7 cellular contexts compared by ENCODE assay signal in genomic region chr10:100285316-100285715, GRCh38. TPM values are rescaled to one million over a fixed set of nuclear protein-coding genes. Genes with fewer than 3 reads are reported as not detected.
DNase-seq lines count a peak whose midpoint lies in the region; TF ChIP-seq lines count a peak whose summit lies in the region.
"Not testable (repeated sequence)": the region's sequence is repeated elsewhere in the genome, so short reads cannot be mapped to it uniquely, and the experiment has no call there.
"Had no signal": no experiment of that assay in that cellular context is flagged by ENCODE, and none has a peak within 500 bp of the region (broad histone marks: within the 10 kb centered on the region; RNA-seq: fewer than 3 reads in every experiment).

No MANE protein-coding gene starts in this region.

- H3K4me1 ChIP-seq in adrenal gland (replicated peaks in 1 of 2) = peaks cover 10 to 44% of the 10 kb centered on the region in 2 donors
- H3K4me1 ChIP-seq in muscle layer of duodenum (ENCODE audit: control insufficient read depth in 1 of 2, insufficient read depth in 2 of 2, low read length in 2 of 2) = peaks cover 9 to 26% of the 10 kb centered on the region in 2 donors
- H3K4me1 ChIP-seq in suprapubic skin = peaks cover 23% of the 10 kb centered on the region

- intact Hi-C loops in adrenal gland (cut with DNase I) = not testable (repeated sequence)

- H3K36me3 ChIP-seq in GM06990 (ENCODE audit: control insufficient read depth, insufficient read depth, low read length); muscle layer of duodenum (ENCODE audit: control insufficient read depth in 1 of 2, insufficient read depth in 2 of 2, low read length in 2 of 2): not testable (repeated sequence)
- H3K36me3 ChIP-seq in adrenal gland (replicated peaks in 1 of 2) = peaks cover 0 to 10% of the 10 kb centered on the region in 2 donors
- peaks cover 28% of the 10 kb centered on the region for H3K36me3 ChIP-seq in suprapubic skin

- TF ChIP-seq EP300 in suprapubic skin (IDR thresholded peaks at IDR 0.05) = not testable (repeated sequence)

- POLR2A ChIA-PET in RWPE1 (lab: Yijun Ruan, JAX; ENCODE audit: low non-redundant PET) = not testable (repeated sequence)

- not testable (repeated sequence) for DNase-seq in GM06990 (ENCODE audit: extremely low read depth, insufficient read length); RWPE1 (ENCODE audit: low spot score); adrenal gland; suprapubic skin (ENCODE audit: low spot score in 2 of 2)
- DNase-seq in fibroblast of mammary gland (ENCODE audit: low read depth) = peak; percentile 52

- H3K4me3 ChIP-seq in GM06990 (replicated peaks; ENCODE audit: low read depth, low read length) (peak overlapping the region; percentile 93), adrenal gland (peak overlapping the region in 1 of 4 donors; percentile 73), fibroblast of mammary gland (ENCODE audit: control insufficient read depth, low read depth, low read length) (peak overlapping the region; percentile 89), muscle layer of duodenum (ENCODE audit: low read depth in 1 of 2, low read length in 2 of 2) (peak overlapping the region; percentile 88 to 92), suprapubic skin (peak overlapping the region; percentile 93)

- peak overlapping the region; percentile 98 for H3K27ac ChIP-seq in RWPE1
- peak overlapping the region in 4 of 5 donors; percentile 74 to 97 (median 92) for H3K27ac ChIP-seq in adrenal gland
- H3K27ac ChIP-seq in muscle layer of duodenum (ENCODE audit: low read length) = peak overlapping the region; percentile 92
- peak overlapping the region; percentile 95 for H3K27ac ChIP-seq in suprapubic skin

- 80 to 86% (median 83%) methylated on average over 9 to 11 of the region's 11 CpGs for WGBS in adrenal gland, 4 donors
- 89% methylated on average over 11 of the region's 11 CpGs for WGBS in suprapubic skin

- CTCF ChIA-PET in RWPE1 (lab: Yijun Ruan, JAX) = not testable (repeated sequence)

- H3K27me3 ChIP-seq in GM06990 (replicated peaks; ENCODE audit: control insufficient read depth, insufficient read depth, low read length); adrenal gland; muscle layer of duodenum (ENCODE audit: low read depth, low read length); suprapubic skin: not testable (repeated sequence)

- not testable (repeated sequence) for TF ChIP-seq POLR2A in adrenal gland (IDR thresholded peaks at IDR 0.05); suprapubic skin (IDR thresholded peaks at IDR 0.05)

- not testable (repeated sequence) for H3K9me3 ChIP-seq in adrenal gland (replicated peaks in 1 of 3); muscle layer of duodenum (ENCODE audit: control insufficient read depth in 1 of 2, low read length in 2 of 2); suprapubic skin

- not testable (repeated sequence) for TF ChIP-seq CTCF in GM06990 (IDR thresholded peaks at IDR 0.05; ENCODE audit: insufficient read depth, low read length, poor library complexity, severe bottlenecking); RWPE1 (conservative IDR thresholded peaks at IDR 0.05; ENCODE audit: low read depth); adrenal gland (IDR thresholded peaks at IDR 0.05); fibroblast of mammary gland (conservative IDR thresholded peaks at IDR 0.05; ENCODE audit: control insufficient read depth, insufficient read depth, low read depth, low read length); suprapubic skin (IDR thresholded peaks at IDR 0.05)

RNA-seq across cellular contexts. Expression of gene BLOC1S2, which starts 1.2 kb away (rescaled TPM):
- total RNA-seq in adrenal gland (10 to 100 TPM; 21.1 to 51.9 (median 39.5) TPM), suprapubic skin (10 to 100 TPM; 11.7 to 49.6 (median 36.2) TPM)
- polyA plus RNA-seq in adrenal gland = 100 to 1,000 TPM in 1 of 3 donors, 10 to 100 TPM in 2; 31.5 to 104 (median 38.1) TPM

RNA-seq across cellular contexts. Expression of gene CWF19L1, which starts 17.9 kb away (rescaled TPM):
- total RNA-seq in adrenal gland (10 to 100 TPM; 10.9 to 24.1 (median 15.5) TPM), suprapubic skin (10 to 100 TPM; 14.3 to 27.9 (median 22.6) TPM)
- 10 to 100 TPM; 12.0 to 22.4 (median 13.8) TPM for polyA plus RNA-seq in adrenal gland

RNA-seq across cellular contexts. Expression of gene PKD2L1, which starts 44.7 kb away (rescaled TPM):
- total RNA-seq in adrenal gland (not detected), suprapubic skin (not detected)
- polyA plus RNA-seq in adrenal gland = under 1 TPM in 1 of 3 donors, not detected in 2; 0.72 TPM
- total RNA-seq: H4 had no signal

RNA-seq across cellular contexts. Expression of gene CHUK, which starts 55.9 kb away (rescaled TPM):
- 10 to 100 TPM; 11.8 to 30.9 (median 21.3) TPM for total RNA-seq in adrenal gland
- polyA plus RNA-seq in adrenal gland = 10 to 100 TPM in 1 of 3 donors, 1 to 10 TPM in 2; 6.8 to 32.5 (median 6.8) TPM
- total RNA-seq in suprapubic skin = 10 to 100 TPM; 11.3 to 15.4 (median 13.9) TPM
